Comparison of ENCODE assay signal across 14 cellular contexts in genomic region chr6:21027507-21027906, GRCh38.
DNase-seq lines count a peak whose midpoint lies in the region; ATAC-seq and TF ChIP-seq lines count a peak whose summit lies in the region.
"Had no signal": no experiment of that assay in that cellular context is flagged by ENCODE, and none has a peak within 500 bp of the region (broad histone marks: within the 10 kb centered on the region; RNA-seq: fewer than 3 reads in every experiment).

No MANE protein-coding gene starts in this region.

- H3F3A ChIP-seq in smooth muscle cell (ENCODE audit: low read depth): no peaks in the 10 kb centered on the region

- DNase-seq in IMR-90 (no peak), RWPE2 (ENCODE audit: low spot score) (no peak), epithelial cell of prostate (ENCODE audit: low read depth, low spot score) (no peak), smooth muscle cell (lab: John Stamatoyannopoulos, UW; ENCODE audit: unreplicated experiment) (no peak), NCI-H146 treated with DMSO at 0.1 percent for 48 hours (lab: John Stamatoyannopoulos, UW; ENCODE audit: unreplicated experiment) (no peak), DMS79 treated with DMSO at 0.1 percent for 48 hours (lab: John Stamatoyannopoulos, UW) (no peak)
- DNase-seq: AML-193; CD4-positive, CD25-positive, alpha-beta regulatory T cell; DMS 273 treated with DMSO at 0.1 percent for 48 hours had no signal

- no peak overlapping the region for H2BK120ac ChIP-seq in IMR-90 (ENCODE audit: low read depth, low read length)

- H4K20me1 ChIP-seq in IMR-90 (ENCODE audit: insufficient read depth, low read length): no peaks in the 10 kb centered on the region
- no peaks in the 10 kb centered on the region for H4K20me1 ChIP-seq in smooth muscle cell (ENCODE audit: low read depth)
- H4K20me1 ChIP-seq: BLaER1 had no signal

- H4K91ac ChIP-seq in IMR-90 (ENCODE audit: insufficient read depth, low read depth, low read length): no peak overlapping the region

- no CpG with 5 or more reads among the region's 2 CpGs for WGBS in IMR-90 (ENCODE audit: extremely low coverage in 2 of 2, insufficient read length in 1 of 2), 2 experiments
- WGBS in smooth muscle cell (ENCODE audit: low lambda C conversion rate): 85% methylated on average over 2 of the region's 2 CpGs

- H3K9ac ChIP-seq in IMR-90 (ENCODE audit: low read depth, low read length) (no peak overlapping the region), smooth muscle cell (ENCODE audit: low read depth) (peak overlapping the region; percentile 55)
- H3K9ac ChIP-seq: BLaER1, KMS-11 had no signal

- in situ Hi-C loops in IMR-90 (cut with MboI; ENCODE audit: low sequenced_read_pairs): no loop called here

- H3K27me3 ChIP-seq in IMR-90 (ENCODE audit: control insufficient read depth, insufficient read depth, low read length): no peaks in the 10 kb centered on the region
- H3K27me3 ChIP-seq in RWPE2 (ENCODE audit: insufficient read depth, poor library complexity, severe bottlenecking): no peaks in the 10 kb centered on the region
- H3K27me3 ChIP-seq in smooth muscle cell (ENCODE audit: low read depth): no peaks in the 10 kb centered on the region
- H3K27me3 ChIP-seq: BLaER1 had no signal

- 0 out of 4 replicates have a peak, but pooled peaks cover 0 to 3% of the 10 kb centered on the region in 2 experiments for H3K79me1 ChIP-seq in IMR-90 (ENCODE audit: low read depth in 1 of 2, low read length in 2 of 2)

- no peak overlapping the region for H4K5ac ChIP-seq in IMR-90 (ENCODE audit: low read depth, low read length)

- CTCF ChIA-PET in IMR-90 (lab: Yijun Ruan, JAX): no interaction called here

- H2AFZ ChIP-seq in IMR-90 (replicated peaks; ENCODE audit: low read length, poor library complexity) (no peak overlapping the region), smooth muscle cell (ENCODE audit: low read depth) (no peak overlapping the region)

- H3K23ac ChIP-seq in IMR-90 (ENCODE audit: low read depth, low read length): no peak overlapping the region

- no peak for ATAC-seq in IMR-90 (ENCODE audit: low read depth)
- ATAC-seq in RWPE2 (ENCODE audit: low read depth): no peak
- no peak for ATAC-seq in HG03469 (IDR thresholded peaks at IDR 0.05; ENCODE audit: unreplicated experiment)
- ATAC-seq: GM12878, HCT116 had no signal

- TF ChIP-seq POLR2A in IMR-90 (IDR thresholded peaks at IDR 0.05; ENCODE audit: low read depth, low read length): no peak

- TF ChIP-seq RAD21 in IMR-90 (IDR thresholded peaks at IDR 0.05; ENCODE audit: low read length): no peak

- H3K4me2 ChIP-seq in IMR-90 (ENCODE audit: low read depth, low read length) (no peak overlapping the region), smooth muscle cell (no peak overlapping the region)
- H3K4me2 ChIP-seq: BLaER1, KMS-11 had no signal

- H3K14ac ChIP-seq in IMR-90 (replicated peaks; ENCODE audit: low read depth, low read length): no peak overlapping the region

- no peaks in the 10 kb centered on the region for H3K36me3 ChIP-seq in IMR-90 (ENCODE audit: control insufficient read depth, insufficient read depth, low read length)
- H3K36me3 ChIP-seq in RWPE2 (ENCODE audit: low read depth): no peaks in the 10 kb centered on the region
- no peaks in the 10 kb centered on the region for H3K36me3 ChIP-seq in smooth muscle cell (ENCODE audit: low read depth)

- no peaks in the 10 kb centered on the region for H3K79me2 ChIP-seq in smooth muscle cell (ENCODE audit: low read depth)

- H2AK9ac ChIP-seq in IMR-90 (replicated peaks; ENCODE audit: low read depth, low read length, poor library complexity): no peak overlapping the region

- H3K4me3 ChIP-seq in IMR-90 (ENCODE audit: insufficient read depth, low read depth, low read length) (no peak overlapping the region), RWPE2 (ENCODE audit: severe bottlenecking) (no peak overlapping the region), smooth muscle cell (no peak overlapping the region)
- H3K4me3 ChIP-seq: BLaER1, GM12878 had no signal

- no peak overlapping the region for H3K18ac ChIP-seq in IMR-90 (ENCODE audit: low read depth, low read length)

- H3K4me1 ChIP-seq in IMR-90 (ENCODE audit: control insufficient read depth, insufficient read depth, low read length) (peaks cover 2% of the 10 kb centered on the region; the same call in 1 of the 2 replicates), RWPE2 (ENCODE audit: insufficient read depth, poor library complexity, severe bottlenecking) (peaks cover 41% of the 10 kb centered on the region), smooth muscle cell (ENCODE audit: low read depth) (no peaks in the 10 kb centered on the region)
- H3K4me1 ChIP-seq: BLaER1 had no signal

- no peak overlapping the region for H2BK20ac ChIP-seq in IMR-90 (ENCODE audit: low read depth, low read length)

- intact Hi-C loops in IMR-90 (cut with micrococcal nuclease): loop anchor here (10.0 kb wide), 1 partner anchor 1117 kb away; no protein-coding TSS in a partner anchor

- no peak overlapping the region for H2BK5ac ChIP-seq in IMR-90 (ENCODE audit: low read depth, low read length, poor library complexity, severe bottlenecking)

- H2BK15ac ChIP-seq in IMR-90 (ENCODE audit: low read depth, low read length): no peak overlapping the region

- H3K4ac ChIP-seq in IMR-90 (ENCODE audit: low read depth, low read length): peak overlapping the region; percentile 22; the same call in 1 of the 2 replicates

- BruUV-seq in IMR-90 (replicated peaks; lab: Mats Ljungman, UMichigan): no TSS peak

- peaks cover 5% of the 10 kb centered on the region; the same call in 1 of the 2 replicates for H3K9me3 ChIP-seq in IMR-90 (ENCODE audit: control insufficient read depth, insufficient read depth, low read length)
- no peaks in the 10 kb centered on the region for H3K9me3 ChIP-seq in RWPE2 (ENCODE audit: severe bottlenecking)
- H3K9me3 ChIP-seq in smooth muscle cell (replicated peaks; ENCODE audit: low read depth): no peaks in the 10 kb centered on the region
- H3K9me3 ChIP-seq: BLaER1 had no signal

- no peak overlapping the region for H3K56ac ChIP-seq in IMR-90 (ENCODE audit: extremely low read depth, insufficient read depth, low read length)

- POLR2A ChIA-PET in IMR-90 (lab: Charles Lee; ENCODE audit: unreplicated experiment): no interaction called here

- TF ChIP-seq CTCF in IMR-90 (conservative IDR thresholded peaks at IDR 0.05; ENCODE audit: low read depth, low read length) (no peak), RWPE2 (IDR thresholded peaks at IDR 0.05; ENCODE audit: poor library complexity, severe bottlenecking) (no peak), smooth muscle cell (IDR thresholded peaks at IDR 0.05; ENCODE audit: borderline replicate concordance, insufficient read depth, poor library complexity, severe bottlenecking) (no peak)

- 0 out of 2 replicates have a peak, but pooled peaks cover 3% of the 10 kb centered on the region for H3K9me1 ChIP-seq in IMR-90 (ENCODE audit: insufficient read depth, low read length)

- no peak overlapping the region for H4K8ac ChIP-seq in IMR-90 (ENCODE audit: low read depth in 2 of 2, low read length in 2 of 2)

- H3K27ac ChIP-seq in IMR-90 (ENCODE audit: insufficient read depth, low read length) (no peak overlapping the region), RWPE2 (ENCODE audit: poor library complexity, severe bottlenecking) (peak overlapping the region; percentile 98), epithelial cell of prostate (peak overlapping the region; percentile 99), smooth muscle cell (ENCODE audit: low read depth) (peak overlapping the region; percentile 89)
- H3K27ac ChIP-seq: BLaER1, KMS-11 had no signal

- dilution Hi-C loops in IMR-90 (cut with HindIII; ENCODE audit: low sequenced_read_pairs, unreplicated experiment): no loop called here

- no peak overlapping the region for H2AK5ac ChIP-seq in IMR-90 (ENCODE audit: low read depth, low read length)

TF ChIP-seq in IMR-90, 13 proteins besides CTCF, POLR2A, EP300 and RAD21:
- no peak for TF ChIP-seq NFE2L2 (IDR thresholded peaks at IDR 0.05; ENCODE audit: low read depth, low read length)
- TF ChIP-seq SMC3 (IDR thresholded peaks at IDR 0.05; ENCODE audit: low read depth, low read length): no peak
- no peak for TF ChIP-seq CEBPB (IDR thresholded peaks at IDR 0.05; ENCODE audit: low read depth, low read length)
- TF ChIP-seq RFX5 (IDR thresholded peaks at IDR 0.05; ENCODE audit: low read depth, low read length): no peak
- no peak for TF ChIP-seq MAFK (IDR thresholded peaks at IDR 0.05; ENCODE audit: low read depth, low read length)
- TF ChIP-seq FOS (IDR thresholded peaks at IDR 0.05; ENCODE audit: low read depth, low read length): no peak
- no peak for TF ChIP-seq USF2 (IDR thresholded peaks at IDR 0.05; ENCODE audit: low read depth, low read length)
- TF ChIP-seq BHLHE40 (IDR thresholded peaks at IDR 0.05; ENCODE audit: low read depth, low read length): no peak
- TF ChIP-seq ELK1 (IDR thresholded peaks at IDR 0.05; ENCODE audit: borderline replicate concordance, low read depth, low read length): no peak
